ENCODE assay signal across 1 cellular context in genomic region chr1:215631489-215631888, GRCh38.
TF ChIP-seq lines count a peak whose summit lies in the region.

No MANE protein-coding gene starts in this region.

TF ChIP-seq in GM23338, 12 proteins besides CTCF, POLR2A, EP300 and RAD21 (continued from another document):
- TF ChIP-seq ZNF462 (CRISPR knock-in tag; IDR thresholded peaks at IDR 0.05): no peak
- TF ChIP-seq ETS1 (IDR thresholded peaks at IDR 0.05): no peak
